Comparison of ENCODE assay signal across 9 cellular contexts in genomic region chr3:71421475-71421819, GRCh38.
DNase-seq lines count a peak whose midpoint lies in the region; ATAC-seq and TF ChIP-seq lines count a peak whose summit lies in the region.
"Had no signal": no experiment of that assay in that cellular context is flagged by ENCODE, and none has a peak within 500 bp of the region (broad histone marks: within the 10 kb centered on the region; RNA-seq: fewer than 3 reads in every experiment).

No MANE protein-coding gene starts in this region.

- H3K36me3 ChIP-seq in neural progenitor cell (no peaks in the 10 kb centered on the region), ascending aorta (no peaks in the 10 kb centered on the region)

- no peak for DNase-seq in central memory CD8-positive, alpha-beta T cell (ENCODE audit: low spot score in 2 of 2)
- no peak for DNase-seq in stimulated activated naive CD4-positive, alpha-beta T cell (lab: John Stamatoyannopoulos, UW)
- no peak for DNase-seq in neural progenitor cell (ENCODE audit: low spot score)
- no peak for DNase-seq in substantia nigra (lab: John Stamatoyannopoulos, UW)
- DNase-seq in ascending aorta (ENCODE audit: low spot score in 2 of 2): no peak
- DNase-seq: OCI-M1 had no signal

- no peaks in the 10 kb centered on the region for H4K20me1 ChIP-seq in neural progenitor cell (ENCODE audit: low read depth)

- no peak overlapping the region for H2AFZ ChIP-seq in neural progenitor cell (replicated peaks)

- no peak overlapping the region for H3K9ac ChIP-seq in neural progenitor cell

- no peaks in the 10 kb centered on the region for H3K79me2 ChIP-seq in neural progenitor cell (ENCODE audit: low read depth)

- H3K27me3 ChIP-seq in neural progenitor cell: no peaks in the 10 kb centered on the region
- no peaks in the 10 kb centered on the region for H3K27me3 ChIP-seq in ascending aorta

- H3K27ac ChIP-seq in neural progenitor cell: no peak overlapping the region
- H3K27ac ChIP-seq in substantia nigra (ENCODE audit: low read depth, low read length, poor library complexity, severe bottlenecking): no peak overlapping the region
- no peak overlapping the region for H3K27ac ChIP-seq in ascending aorta

- peaks cover 8% of the 10 kb centered on the region for H3K36me3 Mint-ChIP-seq in central memory CD8-positive, alpha-beta T cell (ENCODE audit: insufficient read depth)
- peaks cover 3% of the 10 kb centered on the region for H3K36me3 Mint-ChIP-seq in neural progenitor cell

- peak overlapping the region; percentile 33 for H3K4me3 Mint-ChIP-seq in central memory CD8-positive, alpha-beta T cell
- H3K4me3 Mint-ChIP-seq in neural progenitor cell: no peak overlapping the region

- no peak overlapping the region for H3K4me2 ChIP-seq in neural progenitor cell

- no peaks in the 10 kb centered on the region for H3K4me1 ChIP-seq in neural progenitor cell
- H3K4me1 ChIP-seq in ascending aorta: peaks cover 0 to 2% of the 10 kb centered on the region in 2 donors

- no peaks in the 10 kb centered on the region for H3F3A ChIP-seq in neural progenitor cell (ENCODE audit: low read depth)

- H3K9me3 ChIP-seq in neural progenitor cell (ENCODE audit: low read depth): no peaks in the 10 kb centered on the region
- no peaks in the 10 kb centered on the region for H3K9me3 ChIP-seq in ascending aorta

- H3K4me3 ChIP-seq in neural progenitor cell (no peak overlapping the region), ascending aorta (no peak overlapping the region)

- TF ChIP-seq CTCF in neural progenitor cell (IDR thresholded peaks at IDR 0.05): no peak
- no peak for TF ChIP-seq CTCF in ascending aorta (IDR thresholded peaks at IDR 0.05)

- peak overlapping the region; percentile 88 for H3K27ac Mint-ChIP-seq in central memory CD8-positive, alpha-beta T cell (ENCODE audit: low read depth)
- no peak overlapping the region for H3K27ac Mint-ChIP-seq in neural progenitor cell

- no peaks in the 10 kb centered on the region for H3K27me3 Mint-ChIP-seq in central memory CD8-positive, alpha-beta T cell
- peaks cover 4% of the 10 kb centered on the region for H3K27me3 Mint-ChIP-seq in neural progenitor cell (ENCODE audit: insufficient read depth, low read depth)

- H3K4me1 Mint-ChIP-seq in central memory CD8-positive, alpha-beta T cell: peaks cover 67% of the 10 kb centered on the region
- no peaks in the 10 kb centered on the region for H3K4me1 Mint-ChIP-seq in neural progenitor cell

- intact Hi-C loops in ascending aorta (cut with DNase I): no loop called here

- no peaks in the 10 kb centered on the region for H3K9me3 Mint-ChIP-seq in central memory CD8-positive, alpha-beta T cell
- peaks cover 2% of the 10 kb centered on the region for H3K9me3 Mint-ChIP-seq in neural progenitor cell

- ATAC-seq in GM18520 (IDR thresholded peaks at IDR 0.05; ENCODE audit: unreplicated experiment): peak; percentile 31
- ATAC-seq in GM21528 (IDR thresholded peaks at IDR 0.05; ENCODE audit: low FRiP score, unreplicated experiment): peak; percentile 72
- peak; percentile 54 for ATAC-seq in HG03342 (IDR thresholded peaks at IDR 0.05; ENCODE audit: unreplicated experiment)
- no peak for ATAC-seq in central memory CD8-positive, alpha-beta T cell (replicated peaks; ENCODE audit: extremely low read depth, poor library complexity, severe bottlenecking)
